14 cellular contexts compared by ENCODE assay signal in genomic region chr19:10091892-10092641, GRCh38.
A peak's percentile ranks its signal among the peaks of the same experiment; 100 is the strongest.
DNase-seq lines count a peak whose midpoint lies in the region; ATAC-seq and TF ChIP-seq lines count a peak whose summit lies in the region.
"Had no signal": no experiment of that assay in that cellular context is flagged by ENCODE, and none has a peak within 500 bp of the region (broad histone marks: within the 10 kb centered on the region; RNA-seq: fewer than 3 reads in every experiment).

No MANE protein-coding gene starts in this region.

- ATAC-seq in HG03439 (IDR thresholded peaks at IDR 0.05; ENCODE audit: unreplicated experiment), result no peak
- ATAC-seq: heart left ventricle, mucosa of descending colon, pancreas had no signal

- no peaks in the 10 kb centered on the region for H4K20me1 ChIP-seq in BLaER1

- H3K27me3 ChIP-seq in BLaER1, result no peaks in the 10 kb centered on the region
- H3K27me3 ChIP-seq: breast epithelium, esophagus squamous epithelium, heart left ventricle, pancreas had no signal

- no peaks in the 10 kb centered on the region for H3K9me3 ChIP-seq in BLaER1
- H3K9me3 ChIP-seq: breast epithelium, esophagus squamous epithelium, mucosa of descending colon, pancreas had no signal

- no peak overlapping the region for H3K4me3 ChIP-seq in BLaER1
- H3K4me3 ChIP-seq: breast epithelium, esophagus squamous epithelium, heart left ventricle, mucosa of descending colon, pancreas had no signal

- 0 out of 2 replicates have a peak overlapping the region, but pooled peaks have one; percentile 10 for H3K9ac ChIP-seq in BLaER1

- H3K27ac ChIP-seq in BLaER1, result peak overlapping the region; percentile 72
- H3K27ac ChIP-seq: breast epithelium, esophagus squamous epithelium, heart left ventricle, pancreas had no signal

- peaks cover 50% of the 10 kb centered on the region for H3K36me3 ChIP-seq in BLaER1
- H3K36me3 ChIP-seq: breast epithelium, pancreas had no signal

- peak; percentile 20 for TF ChIP-seq POLR2A in GM19099 (IDR thresholded peaks at IDR 0.05; ENCODE audit: extremely low read depth, insufficient read length, low read depth)

- peaks cover 35% of the 10 kb centered on the region for H3K4me1 ChIP-seq in BLaER1
- H3K4me1 ChIP-seq: breast epithelium had no signal

- peak overlapping the region; percentile 58 for H3K4me2 ChIP-seq in BLaER1

- peak; percentile 18 for DNase-seq in amniotic epithelial cell (ENCODE audit: low read depth)
- no peak for DNase-seq in stimulated activated CD4-positive, alpha-beta T cell treated with anti-CD3 and anti-CD28 coated beads, Interleukin-12 subunit alpha, Interleukin-12 subunit beta, amount 100 ng/mL, for 4 hours
- no peak for DNase-seq in cerebellar cortex (ENCODE audit: low spot score)
- DNase-seq: activated naive CD4-positive, alpha-beta T cell treated with anti-CD3 and anti-CD28 coated beads, Interleukin-2, amount 10 ng/mL, durations not matched to agents 7 days and 5 days; esophagus squamous epithelium; Kasumi-1; mucosa of descending colon; NCI-H187 treated with DMSO at 0.1 percent for 48 hours had no signal
